22 cellular contexts compared by ENCODE assay signal in the genomic region with DNA sequence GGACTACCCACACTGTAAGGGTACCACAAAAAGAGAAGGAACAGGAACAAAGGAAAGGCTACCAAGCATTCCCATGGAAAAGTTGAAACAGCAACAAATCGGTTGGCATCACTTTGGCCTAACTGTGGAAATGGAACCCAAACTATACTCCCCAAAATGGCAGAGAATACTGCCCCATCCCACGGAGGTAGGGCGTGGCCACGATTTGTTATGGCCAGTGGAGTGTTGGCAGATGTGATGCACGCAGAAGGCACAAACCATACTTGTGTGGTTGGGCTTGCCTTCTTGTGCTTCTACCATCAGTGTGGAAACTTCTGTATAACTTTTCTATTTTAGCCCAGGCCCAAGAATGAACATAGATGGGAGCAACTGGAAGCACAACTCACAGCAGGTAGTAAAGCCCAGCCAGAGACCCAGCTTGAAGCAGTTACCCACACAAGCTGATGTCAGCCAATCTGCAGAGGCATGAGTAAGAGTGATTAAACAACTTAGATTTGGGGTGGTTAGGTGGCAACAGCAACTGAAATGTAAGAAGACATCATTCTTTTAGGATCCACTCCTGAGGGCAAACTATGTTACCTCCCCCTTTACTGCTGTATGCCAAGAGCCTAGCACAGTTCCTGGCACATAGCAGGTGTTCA.
DNase-seq lines count a peak whose midpoint lies in the region; ATAC-seq, FAIRE-seq and TF ChIP-seq lines count a peak whose summit lies in the region.
"Had no signal": no experiment of that assay in that cellular context is flagged by ENCODE, and none has a peak within 500 bp of the region (broad histone marks: within the 10 kb centered on the region; RNA-seq: fewer than 3 reads in every experiment).

No MANE protein-coding gene starts in this region.

- H4K91ac ChIP-seq in IMR-90 (ENCODE audit: insufficient read depth, low read depth, low read length): no peak overlapping the region

- POLR2A ChIA-PET in IMR-90 (lab: Charles Lee; ENCODE audit: unreplicated experiment): no interaction called here
- POLR2A ChIA-PET in GM12878 (lab: Charles Lee): no interaction called here

- no peak overlapping the region for H3K56ac ChIP-seq in IMR-90 (ENCODE audit: extremely low read depth, insufficient read depth, low read length)

- no peak overlapping the region for H2AK9ac ChIP-seq in IMR-90 (replicated peaks; ENCODE audit: low read depth, low read length, poor library complexity)

- no peak overlapping the region for H3K27ac ChIP-seq in IMR-90 (ENCODE audit: insufficient read depth, low read length)
- H3K27ac ChIP-seq in GM12878 (ENCODE audit: control insufficient read depth, insufficient read depth): no peak overlapping the region
- H3K27ac ChIP-seq in Peyer's patch: no peak overlapping the region
- H3K27ac ChIP-seq: HL-60, SK-N-MC had no signal

- no peaks in the 10 kb centered on the region; the same call in 1 of the 2 replicates for H3K9me1 ChIP-seq in IMR-90 (ENCODE audit: insufficient read depth, low read length)

- no peak overlapping the region for H2AFZ ChIP-seq in IMR-90 (replicated peaks; ENCODE audit: low read length, poor library complexity)
- H2AFZ ChIP-seq in GM12878 (ENCODE audit: control insufficient read depth, low read depth, low read length): no peak overlapping the region

- TF ChIP-seq RAD21 in IMR-90 (IDR thresholded peaks at IDR 0.05; ENCODE audit: low read length) (no peak), GM12878 (IDR thresholded peaks at IDR 0.05; ENCODE audit: insufficient read depth, low read depth, low read length) (no peak)

- FAIRE-seq in GM12878 (lab: Jason Lieb, UNC): no peak
- FAIRE-seq: G401.6, GM12892, HTR-8/SVneo had no signal

- no peaks in the 10 kb centered on the region for H3K4me1 ChIP-seq in IMR-90 (ENCODE audit: control insufficient read depth, insufficient read depth, low read length)
- peaks cover 3% of the 10 kb centered on the region; the same call in 1 of the 2 replicates for H3K4me1 ChIP-seq in GM12878 (ENCODE audit: control insufficient read depth, insufficient read depth, low read length)
- no peaks in the 10 kb centered on the region for H3K4me1 ChIP-seq in Peyer's patch

- H3K9me3 ChIP-seq in IMR-90 (ENCODE audit: control insufficient read depth, insufficient read depth, low read length): no peaks in the 10 kb centered on the region
- H3K9me3 ChIP-seq in GM12878 (replicated peaks; ENCODE audit: control insufficient read depth, insufficient read depth, low read length): no peaks in the 10 kb centered on the region; the same call in 2 of the 3 replicates
- no peaks in the 10 kb centered on the region for H3K9me3 ChIP-seq in Peyer's patch

- ATAC-seq in IMR-90 (ENCODE audit: low read depth) (0 out of 2 replicates have a peak, but pooled peaks have one; percentile 21), GM12878 (no peak), HG02642 (IDR thresholded peaks at IDR 0.05; ENCODE audit: poor library complexity, unreplicated experiment) (no peak)
- ATAC-seq: Right ventricle myocardium inferior, T-cell had no signal

- TF ChIP-seq POLR2A in IMR-90 (IDR thresholded peaks at IDR 0.05; ENCODE audit: low read depth, low read length) (no peak), GM12878 (IDR thresholded peaks at IDR 0.05; ENCODE audit: low read depth, low read length) (peak; percentile 55), Peyer's patch (IDR thresholded peaks at IDR 0.05) (no peak)

- no CpG with 5 or more reads among the region's 5 CpGs for WGBS in IMR-90 (ENCODE audit: extremely low coverage in 2 of 2, insufficient read length in 1 of 2), 2 experiments
- WGBS in GM12878 (ENCODE audit: insufficient coverage, insufficient replicate concordance, low lambda C conversion rate, missing lambda C conversion rate): 97% methylated on average over 5 of the region's 5 CpGs

- no peak overlapping the region for H3K14ac ChIP-seq in IMR-90 (replicated peaks; ENCODE audit: low read depth, low read length)

- no peak overlapping the region for H2AK5ac ChIP-seq in IMR-90 (ENCODE audit: low read depth, low read length)

- intact Hi-C loops in IMR-90 (cut with micrococcal nuclease) (no loop called here), GM12878 (cut with micrococcal nuclease; ENCODE audit: unreplicated experiment) (loop anchor here (5.0 kb wide), 1 partner anchor 33 kb away; no protein-coding TSS in a partner anchor)

- no peak for TF ChIP-seq EP300 in GM12878 (IDR thresholded peaks at IDR 0.05; ENCODE audit: borderline replicate concordance in 1 of 2, control insufficient read depth in 1 of 2, low read depth in 2 of 2, low read length in 2 of 2)

- DNase-seq in EL (peak; percentile 15), IMR-90 (peak; percentile 64), GM12878 (ENCODE audit: low read depth, low spot score) (no peak), kidney tubule cell (ENCODE audit: low spot score) (peak; percentile 11), Peyer's patch (no peak), GM03348 (ENCODE audit: low spot score) (no peak), NCI-H524 (lab: John Stamatoyannopoulos, UW) (no peak)
- DNase-seq: C1 segment of cervical spinal cord, H9, NCI-H1417 treated with DMSO at 0.1 percent for 48 hours, NCI-H1930, NCI-H2171, NCI-H446 treated with DMSO at 0.1 percent for 48 hours, NCI-H748 treated with DMSO at 0.1 percent for 48 hours, T-cell had no signal

- BruUV-seq in IMR-90 (replicated peaks; lab: Mats Ljungman, UMichigan): no TSS peak
- no TSS peak for BruUV-seq in GM12878 (replicated peaks; lab: Mats Ljungman, UMichigan)

- no peak overlapping the region for H3K18ac ChIP-seq in IMR-90 (ENCODE audit: low read depth, low read length)

- CTCF ChIA-PET in IMR-90 (lab: Yijun Ruan, JAX) (no interaction called here), GM12878 (lab: Yijun Ruan, JAX) (interaction anchor here (1.6 kb wide), 1 partner anchor 35 kb away, joined by 5 read pairs; no protein-coding TSS in a partner anchor)

- in situ Hi-C loops in IMR-90 (cut with MboI; ENCODE audit: low sequenced_read_pairs) (no loop called here), GM12878 (cut with MboI) (no loop called here)

- H2BK5ac ChIP-seq in IMR-90 (ENCODE audit: low read depth, low read length, poor library complexity, severe bottlenecking): no peak overlapping the region

- H3K79me2 ChIP-seq in GM12878 (ENCODE audit: control insufficient read depth, insufficient read depth, low read length): no peaks in the 10 kb centered on the region

- H3K79me1 ChIP-seq in IMR-90 (ENCODE audit: low read depth in 1 of 2, low read length in 2 of 2): peaks cover 3 to 5% of the 10 kb centered on the region in 2 experiments; a peak in 1 of 4 replicates

- H3K4me3 ChIP-seq in IMR-90 (ENCODE audit: insufficient read depth, low read depth, low read length) (no peak overlapping the region), GM12878 (no peak overlapping the region), Peyer's patch (no peak overlapping the region)
- H3K4me3 ChIP-seq: SK-N-MC had no signal

- H3K27me3 ChIP-seq in IMR-90 (ENCODE audit: control insufficient read depth, insufficient read depth, low read length): no peaks in the 10 kb centered on the region
- H3K27me3 ChIP-seq in GM12878 (replicated peaks in 1 of 2; ENCODE audit: control insufficient read depth in 2 of 2, insufficient read depth in 2 of 2, low read length in 1 of 2): no peaks in the 10 kb centered on the region
- H3K27me3 ChIP-seq in Peyer's patch: no peaks in the 10 kb centered on the region

- SMC1A ChIA-PET in GM12878 (lab: Charles Lee; ENCODE audit: uncharacterized antibody, unreplicated experiment): interaction anchor here (1.7 to 2.0 kb wide), 2 partner anchors 21 to 28 kb away, joined by 3 to 6 read pairs; no protein-coding TSS in a partner anchor

- H3K4ac ChIP-seq in IMR-90 (ENCODE audit: low read depth, low read length): no peak overlapping the region

- RAD21 ChIA-PET in GM12878 (lab: Charles Lee; ENCODE audit: unreplicated experiment): no interaction called here

- H4K20me1 ChIP-seq in IMR-90 (ENCODE audit: insufficient read depth, low read length) (no peaks in the 10 kb centered on the region), GM12878 (ENCODE audit: control insufficient read depth, insufficient read depth) (no peaks in the 10 kb centered on the region)

- no peak overlapping the region for H2BK20ac ChIP-seq in IMR-90 (ENCODE audit: low read depth, low read length)

- H3K36me3 ChIP-seq in IMR-90 (ENCODE audit: control insufficient read depth, insufficient read depth, low read length) (peaks cover 21% of the 10 kb centered on the region), GM12878 (ENCODE audit: control insufficient read depth in 2 of 2, insufficient read depth in 2 of 2, low read length in 1 of 2) (peaks cover 0 to 9% of the 10 kb centered on the region in 2 experiments; a peak in 2 of 4 replicates), Peyer's patch (peaks cover 0 to 18% (median 0%) of the 10 kb centered on the region in 3 donors)

- H4K5ac ChIP-seq in IMR-90 (ENCODE audit: low read depth, low read length): no peak overlapping the region

- H3K9ac ChIP-seq in IMR-90 (ENCODE audit: low read depth, low read length) (no peak overlapping the region), GM12878 (ENCODE audit: control insufficient read depth, insufficient read depth, low read length) (no peak overlapping the region)

- dilution Hi-C loops in IMR-90 (cut with HindIII; ENCODE audit: low sequenced_read_pairs, unreplicated experiment): no loop called here

- TF ChIP-seq CTCF in IMR-90 (conservative IDR thresholded peaks at IDR 0.05; ENCODE audit: low read depth, low read length) (no peak), GM12878 (IDR thresholded peaks at IDR 0.05 in 2 of 3, conservative IDR thresholded peaks at IDR 0.05 in 1 of 3; ENCODE audit: control insufficient read depth in 2 of 3, extremely low read depth in 1 of 3, insufficient read depth in 1 of 3, low read depth in 3 of 3, low read length in 3 of 3) (no peak), Peyer's patch (IDR thresholded peaks at IDR 0.05) (no peak)

- H2BK15ac ChIP-seq in IMR-90 (ENCODE audit: low read depth, low read length): no peak overlapping the region

- no peak overlapping the region for H4K8ac ChIP-seq in IMR-90 (ENCODE audit: low read depth in 2 of 2, low read length in 2 of 2)

- H3K4me2 ChIP-seq in IMR-90 (ENCODE audit: low read depth, low read length): no peak overlapping the region
- no peak overlapping the region for H3K4me2 ChIP-seq in GM12878 (ENCODE audit: control insufficient read depth, insufficient read depth)

- H2BK120ac ChIP-seq in IMR-90 (ENCODE audit: low read depth, low read length): no peak overlapping the region

- no peak overlapping the region for H3K23ac ChIP-seq in IMR-90 (ENCODE audit: low read depth, low read length)

TF ChIP-seq in IMR-90, 13 proteins besides CTCF, POLR2A, EP300 and RAD21:
- peak; percentile 17; the same call in 1 of the 2 replicates for TF ChIP-seq MAFK (IDR thresholded peaks at IDR 0.05; ENCODE audit: low read depth, low read length)
- no peak for TF ChIP-seq CEBPB (IDR thresholded peaks at IDR 0.05; ENCODE audit: low read depth, low read length)
TF ChIP-seq in IMR-90: peak in this region for 1.

Comparison
In these comparisons a context has a peak if more than half of its experiments do, and no peak if none do; other contexts are left out.
1. DNase-seq: peak in EL (single experiment), IMR-90 (single experiment) and kidney tubule cell (single experiment); none in GM12878 (single experiment), Peyer's patch (0 of 3), GM03348 (single experiment) and NCI-H524 (0 of 2).